ENCODE assay signal across 1 cellular context in genomic region chr12:69095765-69096477, GRCh38.
TF ChIP-seq lines count a peak whose summit lies in the region.

No MANE protein-coding gene starts in this region.

TF ChIP-seq in GM23338, 12 proteins besides CTCF, POLR2A, EP300 and RAD21 (continued from another document):
- TF ChIP-seq ZNF462 (CRISPR knock-in tag; IDR thresholded peaks at IDR 0.05) (no peak), JUNB (IDR thresholded peaks at IDR 0.05; ENCODE audit: unreplicated experiment) (no peak), POLR2AphosphoS5 (IDR thresholded peaks at IDR 0.05; ENCODE audit: low read depth) (no peak), EZH2phosphoT487 (IDR thresholded peaks at IDR 0.05; ENCODE audit: unreplicated experiment) (no peak), STAT1 (IDR thresholded peaks at IDR 0.05; ENCODE audit: unreplicated experiment) (no peak), REST (IDR thresholded peaks at IDR 0.05; ENCODE audit: unreplicated experiment) (no peak), CREB1 (CRISPR knock-in tag; IDR thresholded peaks at IDR 0.05; ENCODE audit: low read depth) (no peak)
